24 cellular contexts compared by ENCODE assay signal in genomic region chr22:40407831-40408717, GRCh38. TPM values are rescaled to one million over a fixed set of nuclear protein-coding genes. Genes with fewer than 3 reads are reported as not detected.
DNase-seq lines count a peak whose midpoint lies in the region; ATAC-seq, FAIRE-seq and TF ChIP-seq lines count a peak whose summit lies in the region.
"Had no signal": no experiment of that assay in that cellular context is flagged by ENCODE, and none has a peak within 500 bp of the region (broad histone marks: within the 10 kb centered on the region; RNA-seq: fewer than 3 reads in every experiment).

No MANE protein-coding gene starts in this region.

- H3K27ac Mint-ChIP-seq in activated naive CD4-positive, alpha-beta T cell treated with anti-CD3 and anti-CD28 coated beads, Interleukin-2, amount 10 ng/mL, durations not matched to agents 7 days and 5 days: peak overlapping the region; percentile 19
- H3K27ac Mint-ChIP-seq: activated B cell treated with CpG ODN at 0.5 μM for 24 hours; activated CD4-positive, alpha-beta memory T cell treated with anti-CD3 and anti-CD28 coated beads, Interleukin-2, amount 10 ng/mL, durations not matched to agents 7 days and 5 days; activated naive CD8-positive, alpha-beta T cell treated with anti-CD3 and anti-CD28 coated beads, Interleukin-2, amount 10 ng/mL, durations not matched to agents 7 days and 5 days; T-helper 2 cell treated with Interferon-gamma antibody and Interleukin-4, amounts not matched to agents 5 μg/mL and 100 μg/mL, for 36 hours had no signal

- ATAC-seq in left lobe of liver (no peak), GM18519 (IDR thresholded peaks at IDR 0.05; ENCODE audit: low FRiP score, unreplicated experiment) (no peak), GM18517 (IDR thresholded peaks at IDR 0.05; ENCODE audit: unreplicated experiment) (no peak)
- ATAC-seq: activated T-cell treated with anti-CD3 and anti-CD28 coated beads, Interleukin-2, amount 50 U/mL, for 4 hours; right cardiac atrium; SK-N-SH treated with all-trans-retinoic acid at 6 μM for 48 hours had no signal

- H3K4me3 ChIP-seq in bronchial epithelial cell (ENCODE audit: low read depth, low read length) (no peak overlapping the region), neutrophil (ENCODE audit: low read depth in 1 of 2, low read length in 1 of 2) (no peak overlapping the region)

- in situ Hi-C loops in GM13976 (cut with MboI; ENCODE audit: low sequenced_read_pairs, unreplicated experiment): no loop called here

- no peaks in the 10 kb centered on the region for H3K27me3 Mint-ChIP-seq in activated naive CD4-positive, alpha-beta T cell treated with anti-CD3 and anti-CD28 coated beads, Interleukin-2, amount 10 ng/mL, durations not matched to agents 7 days and 5 days
- H3K27me3 Mint-ChIP-seq: activated B cell treated with CpG ODN at 0.5 μM for 24 hours; activated CD4-positive, alpha-beta memory T cell treated with anti-CD3 and anti-CD28 coated beads, Interleukin-2, amount 10 ng/mL, durations not matched to agents 7 days and 5 days; activated naive CD8-positive, alpha-beta T cell treated with anti-CD3 and anti-CD28 coated beads, Interleukin-2, amount 10 ng/mL, durations not matched to agents 7 days and 5 days had no signal

- TF ChIP-seq CTCF in GM13976 (IDR thresholded peaks at IDR 0.05; ENCODE audit: borderline replicate concordance, control extremely low read depth, extremely low read depth, insufficient read depth, missing control alignments): no peak
- no peak for TF ChIP-seq CTCF in bronchial epithelial cell (IDR thresholded peaks at IDR 0.05; ENCODE audit: insufficient read depth, low read length, severe bottlenecking)
- TF ChIP-seq CTCF in neutrophil (IDR thresholded peaks at IDR 0.05): no peak

- peaks cover 40% of the 10 kb centered on the region for H3K36me3 Mint-ChIP-seq in activated naive CD4-positive, alpha-beta T cell treated with anti-CD3 and anti-CD28 coated beads, Interleukin-2, amount 10 ng/mL, durations not matched to agents 7 days and 5 days

- H3K27me3 ChIP-seq in bronchial epithelial cell (ENCODE audit: control insufficient read depth, insufficient read depth, low read length): no peaks in the 10 kb centered on the region
- no peaks in the 10 kb centered on the region for H3K27me3 ChIP-seq in neutrophil

- H3K9me3 Mint-ChIP-seq in activated naive CD4-positive, alpha-beta T cell treated with anti-CD3 and anti-CD28 coated beads, Interleukin-2, amount 10 ng/mL, durations not matched to agents 7 days and 5 days: no peaks in the 10 kb centered on the region
- H3K9me3 Mint-ChIP-seq: activated B cell treated with CpG ODN at 0.5 μM for 24 hours; activated CD4-positive, alpha-beta memory T cell treated with anti-CD3 and anti-CD28 coated beads, Interleukin-2, amount 10 ng/mL, durations not matched to agents 7 days and 5 days; activated naive CD8-positive, alpha-beta T cell treated with anti-CD3 and anti-CD28 coated beads, Interleukin-2, amount 10 ng/mL, durations not matched to agents 7 days and 5 days; activated T-cell treated with anti-CD3 and anti-CD28 coated beads, Interleukin-2, amount 50 U/mL, for 4 hours; T-helper 2 cell treated with Interferon-gamma antibody and Interleukin-4, amounts not matched to agents 5 μg/mL and 100 μg/mL, for 36 hours had no signal

- H3K27ac ChIP-seq in neutrophil: peak overlapping the region; percentile 48

- H3K9me3 ChIP-seq in neutrophil: no peaks in the 10 kb centered on the region

- DNase-seq in activated naive CD4-positive, alpha-beta T cell treated with anti-CD3 and anti-CD28 coated beads, Interleukin-2, amount 10 ng/mL, durations not matched to agents 7 days and 5 days: no peak
- no peak for DNase-seq in activated naive CD4-positive, alpha-beta T cell (lab: John Stamatoyannopoulos, UW)
- DNase-seq in GM13976 (ENCODE audit: low spot score) (peak; percentile 31), bronchial epithelial cell (ENCODE audit: low read depth) (peak; percentile 33), left lobe of liver (ENCODE audit: low spot score) (no peak)
- DNase-seq: activated B cell treated with CpG ODN at 0.5 μM for 24 hours; activated CD4-positive, alpha-beta memory T cell treated with anti-CD3 and anti-CD28 coated beads, Interleukin-2, amount 10 ng/mL, durations not matched to agents 7 days and 5 days; activated naive CD8-positive, alpha-beta T cell treated with anti-CD3 and anti-CD28 coated beads, Interleukin-2, amount 10 ng/mL, durations not matched to agents 7 days and 5 days; activated T-cell treated with anti-CD3 and anti-CD28 coated beads, Interleukin-2, amount 50 U/mL, for 4 hours; effector CD8-positive, alpha-beta T cell; HCEC 1CT; KBM-7; NCI-H187; NCI-H526 treated with DMSO at 0.1 percent for 48 hours had no signal

- FAIRE-seq in bronchial epithelial cell (lab: Jason Lieb, UNC): no peak
- FAIRE-seq: D721Med, GM18507, keratinocyte, urothelium cell line had no signal

- H3K4me1 Mint-ChIP-seq in activated naive CD4-positive, alpha-beta T cell treated with anti-CD3 and anti-CD28 coated beads, Interleukin-2, amount 10 ng/mL, durations not matched to agents 7 days and 5 days: peaks cover 10% of the 10 kb centered on the region

- peaks cover 6 to 11% of the 10 kb centered on the region in 2 experiments for H3K4me1 ChIP-seq in neutrophil (ENCODE audit: control insufficient read depth in 1 of 2, insufficient read depth in 1 of 2, low read depth in 1 of 2, low read length in 1 of 2)

- CTCF ChIA-PET in activated naive CD4-positive, alpha-beta T cell treated with anti-CD3 and anti-CD28 coated beads, Interleukin-2, amount 10 ng/mL, durations not matched to agents 7 days and 5 days (lab: Charles Lee): no interaction called here

- no peak overlapping the region for H3K4me3 Mint-ChIP-seq in activated naive CD4-positive, alpha-beta T cell treated with anti-CD3 and anti-CD28 coated beads, Interleukin-2, amount 10 ng/mL, durations not matched to agents 7 days and 5 days
- H3K4me3 Mint-ChIP-seq: activated B cell treated with CpG ODN at 0.5 μM for 24 hours; activated CD4-positive, alpha-beta memory T cell treated with anti-CD3 and anti-CD28 coated beads, Interleukin-2, amount 10 ng/mL, durations not matched to agents 7 days and 5 days; activated naive CD8-positive, alpha-beta T cell treated with anti-CD3 and anti-CD28 coated beads, Interleukin-2, amount 10 ng/mL, durations not matched to agents 7 days and 5 days; activated T-cell treated with anti-CD3 and anti-CD28 coated beads, Interleukin-2, amount 50 U/mL, for 4 hours; T-helper 2 cell treated with Interferon-gamma antibody and Interleukin-4, amounts not matched to agents 5 μg/mL and 100 μg/mL, for 36 hours had no signal

- peaks cover 47% of the 10 kb centered on the region for H3K36me3 ChIP-seq in bronchial epithelial cell (ENCODE audit: control insufficient read depth, insufficient read depth, low read length)
- H3K36me3 ChIP-seq in neutrophil: peaks cover 99% of the 10 kb centered on the region

RNA-seq across cellular contexts. Expression of gene SGSM3, which starts 37.7 kb away (rescaled TPM):
- 45.5 and 65.5 TPM in 2 replicates for total RNA-seq in bronchial epithelial cell
- 31.4 TPM for total RNA-seq in left lobe of liver

Comparison
In these comparisons a context has a peak if more than half of its experiments do, and no peak if none do; other contexts are left out.
1. DNase-seq: peak in GM13976 (single experiment) and bronchial epithelial cell (single experiment); none in activated naive CD4-positive, alpha-beta T cell treated with anti-CD3 and anti-CD28 coated beads, Interleukin-2, amount 10 ng/mL, durations not matched to agents 7 days and 5 days (single experiment), activated naive CD4-positive, alpha-beta T cell (0 of 4) and left lobe of liver (single experiment).